ENCODE assay signal across 1 cellular context in the genomic region with DNA sequence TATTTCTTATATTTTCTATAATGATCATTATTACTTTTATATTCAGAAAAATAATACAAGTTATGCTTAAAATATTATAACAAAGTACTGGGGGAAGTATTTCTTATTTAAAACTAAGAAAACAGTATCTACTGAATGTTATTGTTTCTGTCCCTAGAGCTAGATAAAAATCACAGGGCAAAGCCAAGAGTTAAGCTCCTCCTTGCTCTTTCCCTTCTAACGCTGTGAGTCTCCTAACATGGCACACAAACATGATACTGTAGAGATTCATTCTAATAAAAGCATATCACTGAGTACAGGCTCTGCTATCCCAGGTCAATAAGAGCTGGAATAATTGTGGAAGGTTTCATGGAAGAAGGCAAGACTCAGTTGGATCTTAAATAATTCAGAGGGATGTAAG.
TF ChIP-seq lines count a peak whose summit lies in the region.

No MANE protein-coding gene starts in this region.

TF ChIP-seq in SK-N-SH, 30 proteins besides CTCF, POLR2A, EP300 and RAD21 (continued from another document):
- TF ChIP-seq SMC3 (IDR thresholded peaks at IDR 0.05; ENCODE audit: low read depth, low read length): no peak
- TF ChIP-seq FOXJ3 (CRISPR knock-in tag; IDR thresholded peaks at IDR 0.05): no peak
- no peak for TF ChIP-seq ELF1 (IDR thresholded peaks at IDR 0.05)
- TF ChIP-seq IRF3 (IDR thresholded peaks at IDR 0.05; ENCODE audit: low read depth, low read length): no peak
- no peak for TF ChIP-seq TCF12 (IDR thresholded peaks at IDR 0.05)
- no peak for TF ChIP-seq TAF1 (IDR thresholded peaks at IDR 0.05; ENCODE audit: borderline replicate concordance, low read depth, low read length)
- no peak for TF ChIP-seq FOSL2 (IDR thresholded peaks at IDR 0.05; ENCODE audit: borderline replicate concordance, low read depth)
